In the genomic region with DNA sequence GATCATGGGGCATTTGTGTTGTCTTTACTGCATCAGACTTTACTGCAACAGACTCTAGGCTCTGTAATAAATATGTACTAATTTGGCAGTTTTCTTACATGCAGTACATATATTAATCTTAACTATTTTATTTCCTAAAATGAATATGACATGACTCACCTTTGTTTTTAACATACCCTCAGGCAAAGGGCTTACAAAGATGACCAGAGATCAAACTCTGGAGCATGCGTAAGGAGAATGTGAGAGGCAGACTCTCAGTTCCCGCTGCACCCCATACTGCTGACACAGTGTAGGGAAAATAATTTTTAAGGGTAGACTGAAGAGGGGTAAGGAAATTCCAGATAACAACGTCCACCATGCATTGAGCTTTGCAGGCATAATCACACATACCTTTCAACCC, we compare ENCODE assay signal across 21 cellular contexts. TPM values are rescaled to one million over a fixed set of nuclear protein-coding genes. Genes with fewer than 3 reads are reported as not detected.
A peak's percentile ranks its signal among the peaks of the same experiment; 100 is the strongest.
DNase-seq lines count a peak whose midpoint lies in the region; ATAC-seq and TF ChIP-seq lines count a peak whose summit lies in the region.
"Had no signal": no experiment of that assay in that cellular context is flagged by ENCODE, and none has a peak within 500 bp of the region (broad histone marks: within the 10 kb centered on the region; RNA-seq: fewer than 3 reads in every experiment).

No MANE protein-coding gene starts in this region.

- no peaks in the 10 kb centered on the region for H3K36me3 Mint-ChIP-seq in stimulated activated naive CD8-positive, alpha-beta T cell treated with anti-CD3 and anti-CD28 coated beads, Interleukin-15, Interleukin-2, amounts not matched to agents 100 ng/mL and 50 ng/mL, for 24 hours (ENCODE audit: low read depth)
- H3K36me3 Mint-ChIP-seq: activated CD8-positive, alpha-beta memory T cell treated with anti-CD3 and anti-CD28 coated beads, Interleukin-2, amount 10 ng/mL, durations not matched to agents 7 days and 5 days; activated naive CD4-positive, alpha-beta T cell treated with anti-CD3 and anti-CD28 coated beads, Interleukin-2, amount 10 ng/mL, durations not matched to agents 7 days and 5 days; CD8-positive, alpha-beta memory T cell; natural killer cell had no signal

- no peaks in the 10 kb centered on the region for H4K20me1 ChIP-seq in KMS-11 (ENCODE audit: insufficient read depth)

- DNase-seq in stimulated activated naive CD8-positive, alpha-beta T cell treated with anti-CD3 and anti-CD28 coated beads, Interleukin-15, Interleukin-2, amounts not matched to agents 100 U/mL and 50 U/mL, for 24 hours, result no peak
- DNase-seq in stimulated activated naive CD8-positive, alpha-beta T cell treated with anti-CD3 and anti-CD28 coated beads, Interleukin-15, amount 100 ng/mL, for 72 hours, result no peak
- DNase-seq in AG08395 (ENCODE audit: low spot score) (no peak), head of caudate nucleus (no peak), left colon (no peak)
- DNase-seq: ACHN; activated CD8-positive, alpha-beta memory T cell treated with anti-CD3 and anti-CD28 coated beads, Interleukin-2, amount 10 ng/mL, durations not matched to agents 7 days and 5 days; activated naive CD4-positive, alpha-beta T cell treated with anti-CD3 and anti-CD28 coated beads, Interleukin-2, amount 10 ng/mL, durations not matched to agents 7 days and 5 days; CD8-positive, alpha-beta memory T cell; cortex of kidney; EL; erythroblast; natural killer cell; NCI-H2081 treated with DMSO at 0.1 percent for 48 hours; NCI-H774; SW 1271 had no signal

- no peaks in the 10 kb centered on the region for H3K36me3 ChIP-seq in KMS-11 (ENCODE audit: insufficient read depth)
- H3K36me3 ChIP-seq: vagina had no signal

- no peaks in the 10 kb centered on the region for H3K27me3 ChIP-seq in KMS-11 (ENCODE audit: insufficient read depth, low read depth)
- H3K27me3 ChIP-seq: vagina had no signal

- H3K27me3 Mint-ChIP-seq in stimulated activated naive CD8-positive, alpha-beta T cell treated with anti-CD3 and anti-CD28 coated beads, Interleukin-15, Interleukin-2, amounts not matched to agents 100 ng/mL and 50 ng/mL, for 24 hours, result peaks cover 4% of the 10 kb centered on the region
- H3K27me3 Mint-ChIP-seq in stimulated activated naive CD8-positive, alpha-beta T cell treated with anti-CD3 and anti-CD28 coated beads, Interleukin-15, amount 100 ng/mL, for 72 hours, result peaks cover 11% of the 10 kb centered on the region

- H3K4me3 Mint-ChIP-seq in stimulated activated naive CD8-positive, alpha-beta T cell treated with anti-CD3 and anti-CD28 coated beads, Interleukin-15, Interleukin-2, amounts not matched to agents 100 ng/mL and 50 ng/mL, for 24 hours, result no peak overlapping the region
- H3K4me3 Mint-ChIP-seq in stimulated activated naive CD8-positive, alpha-beta T cell treated with anti-CD3 and anti-CD28 coated beads, Interleukin-15, amount 100 ng/mL, for 72 hours, result no peak overlapping the region
- H3K4me3 Mint-ChIP-seq: activated CD8-positive, alpha-beta memory T cell treated with anti-CD3 and anti-CD28 coated beads, Interleukin-2, amount 10 ng/mL, durations not matched to agents 7 days and 5 days; activated naive CD4-positive, alpha-beta T cell treated with anti-CD3 and anti-CD28 coated beads, Interleukin-2, amount 10 ng/mL, durations not matched to agents 7 days and 5 days; CD8-positive, alpha-beta memory T cell; natural killer cell had no signal

- ATAC-seq in stimulated activated naive CD8-positive, alpha-beta T cell treated with anti-CD3 and anti-CD28 coated beads, Interleukin-15, Interleukin-2, amounts not matched to agents 100 U/mL and 50 U/mL, for 24 hours, result no peak
- ATAC-seq in HG02642 (IDR thresholded peaks at IDR 0.05; ENCODE audit: poor library complexity, unreplicated experiment) (peak; percentile 19), left colon (no peak)
- peak; percentile 8 for ATAC-seq in stimulated activated naive CD8-positive, alpha-beta T cell treated with anti-CD3 and anti-CD28 coated beads, Interleukin-15, amount 100 ng/mL, for 72 hours
- ATAC-seq: activated CD8-positive, alpha-beta memory T cell treated with anti-CD3 and anti-CD28 coated beads, Interleukin-2, amount 10 ng/mL, durations not matched to agents 7 days and 5 days; HCT116; natural killer cell had no signal

- H3K79me2 ChIP-seq in KMS-11 (ENCODE audit: insufficient read depth, low read depth), result no peaks in the 10 kb centered on the region

- peak overlapping the region; percentile 49; the same call in 1 of the 2 replicates for H3K4me2 ChIP-seq in KMS-11

- no peak for TF ChIP-seq CTCF in KMS-11 (conservative IDR thresholded peaks at IDR 0.05; ENCODE audit: low read depth, low read length)

- peak overlapping the region; percentile 19; the same call in 1 of the 2 replicates for H3K27ac ChIP-seq in KMS-11
- H3K27ac ChIP-seq: vagina had no signal

- H3K9ac ChIP-seq in KMS-11, result no peak overlapping the region

- H3K9me3 Mint-ChIP-seq in stimulated activated naive CD8-positive, alpha-beta T cell treated with anti-CD3 and anti-CD28 coated beads, Interleukin-15, Interleukin-2, amounts not matched to agents 100 ng/mL and 50 ng/mL, for 24 hours, result no peaks in the 10 kb centered on the region
- no peaks in the 10 kb centered on the region for H3K9me3 Mint-ChIP-seq in stimulated activated naive CD8-positive, alpha-beta T cell treated with anti-CD3 and anti-CD28 coated beads, Interleukin-15, amount 100 ng/mL, for 72 hours
- H3K9me3 Mint-ChIP-seq: activated naive CD4-positive, alpha-beta T cell treated with anti-CD3 and anti-CD28 coated beads, Interleukin-2, amount 10 ng/mL, durations not matched to agents 7 days and 5 days; CD8-positive, alpha-beta memory T cell; natural killer cell had no signal

- peak overlapping the region; percentile 27; the same call in 1 of the 2 replicates for H2AFZ ChIP-seq in KMS-11 (ENCODE audit: low read depth)

- H3K27ac Mint-ChIP-seq in stimulated activated naive CD8-positive, alpha-beta T cell treated with anti-CD3 and anti-CD28 coated beads, Interleukin-15, Interleukin-2, amounts not matched to agents 100 ng/mL and 50 ng/mL, for 24 hours, result peak overlapping the region; percentile 42
- H3K27ac Mint-ChIP-seq in stimulated activated naive CD8-positive, alpha-beta T cell treated with anti-CD3 and anti-CD28 coated beads, Interleukin-15, amount 100 ng/mL, for 72 hours, result no peak overlapping the region
- H3K27ac Mint-ChIP-seq: activated CD8-positive, alpha-beta memory T cell treated with anti-CD3 and anti-CD28 coated beads, Interleukin-2, amount 10 ng/mL, durations not matched to agents 7 days and 5 days; activated naive CD4-positive, alpha-beta T cell treated with anti-CD3 and anti-CD28 coated beads, Interleukin-2, amount 10 ng/mL, durations not matched to agents 7 days and 5 days; CD8-positive, alpha-beta memory T cell; natural killer cell had no signal

- peaks cover 22% of the 10 kb centered on the region for H3K4me1 Mint-ChIP-seq in stimulated activated naive CD8-positive, alpha-beta T cell treated with anti-CD3 and anti-CD28 coated beads, Interleukin-15, Interleukin-2, amounts not matched to agents 100 ng/mL and 50 ng/mL, for 24 hours (ENCODE audit: low read depth)
- H3K4me1 Mint-ChIP-seq in stimulated activated naive CD8-positive, alpha-beta T cell treated with anti-CD3 and anti-CD28 coated beads, Interleukin-15, amount 100 ng/mL, for 72 hours, result peaks cover 29% of the 10 kb centered on the region
- H3K4me1 Mint-ChIP-seq: activated CD8-positive, alpha-beta memory T cell treated with anti-CD3 and anti-CD28 coated beads, Interleukin-2, amount 10 ng/mL, durations not matched to agents 7 days and 5 days; activated naive CD4-positive, alpha-beta T cell treated with anti-CD3 and anti-CD28 coated beads, Interleukin-2, amount 10 ng/mL, durations not matched to agents 7 days and 5 days; CD8-positive, alpha-beta memory T cell; natural killer cell had no signal

- H3K4me1 ChIP-seq in KMS-11 (ENCODE audit: low read depth, poor library complexity, severe bottlenecking), result peaks cover 41% of the 10 kb centered on the region

- no peak overlapping the region for H3K4me3 ChIP-seq in KMS-11 (IDR thresholded peaks at IDR 0.05; ENCODE audit: insufficient read depth, low read depth, low read length)
- H3K4me3 ChIP-seq: vagina had no signal

- intact Hi-C loops in head of caudate nucleus (cut with DNase I), result no loop called here
- intact Hi-C loops in left colon (cut with DNase I, micrococcal nuclease), result no loop called here

RNA-seq across cellular contexts. Expression of a gene that starts 7.2 kb away (rescaled TPM):
- 10 to 100 TPM; 29.5 to 32.4 TPM for total RNA-seq in left colon

Comparison
In these comparisons a context has a peak if more than half of its experiments do, and no peak if none do; other contexts are left out.
1. ATAC-seq: peak in HG02642 (single experiment) and stimulated activated naive CD8-positive, alpha-beta T cell treated with anti-CD3 and anti-CD28 coated beads, Interleukin-15, amount 100 ng/mL, for 72 hours (single experiment); none in stimulated activated naive CD8-positive, alpha-beta T cell treated with anti-CD3 and anti-CD28 coated beads, Interleukin-15, Interleukin-2, amounts not matched to agents 100 U/mL and 50 U/mL, for 24 hours (single experiment) and left colon (single experiment).